ENCODE assay signal across 8 cellular contexts in the genomic region with DNA sequence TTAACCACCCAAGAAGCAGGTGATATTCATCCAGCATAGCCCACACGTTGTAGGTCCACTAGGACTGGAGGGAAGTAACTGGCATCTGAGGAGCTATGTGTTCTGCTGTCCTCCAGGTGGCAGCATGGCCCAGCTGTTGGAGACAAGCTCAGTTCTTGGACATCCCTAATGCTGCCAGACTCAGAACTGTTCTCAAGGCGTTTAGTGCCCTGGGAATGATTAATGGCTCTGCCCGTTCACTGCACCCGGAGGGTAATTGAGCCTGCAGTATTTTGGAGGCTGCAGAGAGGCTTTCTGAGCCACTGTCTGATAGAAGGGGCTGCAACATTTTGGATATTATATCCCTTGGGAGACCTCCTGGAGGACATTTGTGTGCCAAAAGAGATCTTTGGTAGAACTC.
A peak's percentile ranks its signal among the peaks of the same experiment; 100 is the strongest.
DNase-seq lines count a peak whose midpoint lies in the region; ATAC-seq and TF ChIP-seq lines count a peak whose summit lies in the region.

No MANE protein-coding gene starts in this region.

- no peaks in the 10 kb centered on the region for H3K9me3 Mint-ChIP-seq in MCF 10A (ENCODE audit: unreplicated experiment)

- no peaks in the 10 kb centered on the region for H3K4me1 Mint-ChIP-seq in MCF 10A (ENCODE audit: insufficient read depth, unreplicated experiment)

- POLR2A ChIA-PET in MCF 10A (lab: Yijun Ruan, JAX): interaction anchor here (0.6 to 1.5 kb wide), 5 partner anchors 509 to 1089 kb away, joined by 3 to 11 read pairs (median 4); no protein-coding TSS in a partner anchor

- no peak overlapping the region for H3K4me3 Mint-ChIP-seq in MCF 10A (ENCODE audit: unreplicated experiment)

- CTCF ChIA-PET in MCF 10A (lab: Yijun Ruan, JAX): interaction anchor here (0.5 to 4.9 kb wide), 47 partner anchors 9 to 1554 kb away, joined by 3 to 81 read pairs (median 4); a partner anchor contains a TSS

- intact Hi-C loops in MCF 10A (cut with micrococcal nuclease): loop anchor here (1.0 to 10.0 kb wide), 10 partner anchors 275 to 1156 kb away; a partner anchor contains a TSS

- no TSS peak for BruUV-seq in MCF 10A (replicated peaks; lab: Mats Ljungman, UMichigan)

- peak; percentile 82 for TF ChIP-seq CTCF in MCF 10A (IDR thresholded peaks at IDR 0.05; ENCODE audit: unreplicated experiment)

- DNase-seq in SIG-M5 treated with dmso at 0.1 percent for 504 hours (lab: John Stamatoyannopoulos, UW; ENCODE audit: unreplicated experiment): peak; percentile 60
- DNase-seq in SIG-M5 (lab: John Stamatoyannopoulos, UW): no peak
- DNase-seq in NCI-H1417 (lab: John Stamatoyannopoulos, UW): peak; percentile 75 to 94 (median 80)
- peak; percentile 76 for DNase-seq in MCF 10A (ENCODE audit: unreplicated experiment)
- peak; percentile 86 for DNase-seq in inferior parietal cortex (ENCODE audit: extremely low spot score)
- peak; percentile 25 to 32 (median 30) for DNase-seq in stimulated activated CD4-positive, alpha-beta T cell treated with anti-CD3 and anti-CD28 coated beads, Interleukin-12 subunit alpha, Interleukin-12 subunit beta, amount 100 ng/mL, for 48 hours (ENCODE audit: low read depth in 2 of 3, low spot score in 1 of 3)

- H3K27ac Mint-ChIP-seq in MCF 10A (ENCODE audit: low read depth, unreplicated experiment): no peak overlapping the region

- no peaks in the 10 kb centered on the region for H3K27me3 Mint-ChIP-seq in MCF 10A (ENCODE audit: insufficient read depth, unreplicated experiment)

- ATAC-seq in HG02798 (IDR thresholded peaks at IDR 0.05; ENCODE audit: poor library complexity, unreplicated experiment): peak; percentile 97
- peak; percentile 100 for ATAC-seq in SK-N-SH treated with all-trans-retinoic acid at 6 μM for 48 hours

- H3K36me3 Mint-ChIP-seq in MCF 10A (ENCODE audit: insufficient read depth, unreplicated experiment): peaks cover 6% of the 10 kb centered on the region

TF ChIP-seq in SK-N-SH treated with all-trans-retinoic acid at 6 μM for 48 hours, 23 proteins besides CTCF, POLR2A, EP300 and RAD21:
- TF ChIP-seq ZNF70 (CRISPR knock-in tag; IDR thresholded peaks at IDR 0.05): no peak
- no peak for TF ChIP-seq ZC3H10 (CRISPR knock-in tag; IDR thresholded peaks at IDR 0.05)
- TF ChIP-seq, protein P1, sequence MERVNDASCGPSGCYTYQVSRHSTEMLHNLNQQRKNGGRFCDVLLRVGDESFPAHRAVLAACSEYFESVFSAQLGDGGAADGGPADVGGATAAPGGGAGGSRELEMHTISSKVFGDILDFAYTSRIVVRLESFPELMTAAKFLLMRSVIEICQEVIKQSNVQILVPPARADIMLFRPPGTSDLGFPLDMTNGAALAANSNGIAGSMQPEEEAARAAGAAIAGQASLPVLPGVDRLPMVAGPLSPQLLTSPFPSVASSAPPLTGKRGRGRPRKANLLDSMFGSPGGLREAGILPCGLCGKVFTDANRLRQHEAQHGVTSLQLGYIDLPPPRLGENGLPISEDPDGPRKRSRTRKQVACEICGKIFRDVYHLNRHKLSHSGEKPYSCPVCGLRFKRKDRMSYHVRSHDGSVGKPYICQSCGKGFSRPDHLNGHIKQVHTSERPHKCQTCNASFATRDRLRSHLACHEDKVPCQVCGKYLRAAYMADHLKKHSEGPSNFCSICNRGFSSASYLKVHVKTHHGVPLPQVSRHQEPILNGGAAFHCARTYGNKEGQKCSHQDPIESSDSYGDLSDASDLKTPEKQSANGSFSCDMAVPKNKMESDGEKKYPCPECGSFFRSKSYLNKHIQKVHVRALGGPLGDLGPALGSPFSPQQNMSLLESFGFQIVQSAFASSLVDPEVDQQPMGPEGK (CRISPR knock-in tag; IDR thresholded peaks at IDR 0.05; ENCODE audit: borderline replicate concordance): no peak
- TF ChIP-seq ARNTL (CRISPR knock-in tag; IDR thresholded peaks at IDR 0.05; ENCODE audit: borderline replicate concordance, low read depth): no peak
- TF ChIP-seq, protein P2, sequence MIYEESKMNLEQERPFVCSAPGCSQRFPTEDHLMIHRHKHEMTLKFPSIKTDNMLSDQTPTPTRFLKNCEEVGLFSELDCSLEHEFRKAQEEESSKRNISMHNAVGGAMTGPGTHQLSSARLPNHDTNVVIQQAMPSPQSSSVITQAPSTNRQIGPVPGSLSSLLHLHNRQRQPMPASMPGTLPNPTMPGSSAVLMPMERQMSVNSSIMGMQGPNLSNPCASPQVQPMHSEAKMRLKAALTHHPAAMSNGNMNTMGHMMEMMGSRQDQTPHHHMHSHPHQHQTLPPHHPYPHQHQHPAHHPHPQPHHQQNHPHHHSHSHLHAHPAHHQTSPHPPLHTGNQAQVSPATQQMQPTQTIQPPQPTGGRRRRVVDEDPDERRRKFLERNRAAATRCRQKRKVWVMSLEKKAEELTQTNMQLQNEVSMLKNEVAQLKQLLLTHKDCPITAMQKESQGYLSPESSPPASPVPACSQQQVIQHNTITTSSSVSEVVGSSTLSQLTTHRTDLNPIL (CRISPR knock-in tag; IDR thresholded peaks at IDR 0.05; ENCODE audit: low read depth): no peak
- TF ChIP-seq OSR1 (CRISPR knock-in tag; IDR thresholded peaks at IDR 0.05): no peak
- TF ChIP-seq ZFP30 (CRISPR knock-in tag; IDR thresholded peaks at IDR 0.05): no peak
- TF ChIP-seq, protein P3, sequence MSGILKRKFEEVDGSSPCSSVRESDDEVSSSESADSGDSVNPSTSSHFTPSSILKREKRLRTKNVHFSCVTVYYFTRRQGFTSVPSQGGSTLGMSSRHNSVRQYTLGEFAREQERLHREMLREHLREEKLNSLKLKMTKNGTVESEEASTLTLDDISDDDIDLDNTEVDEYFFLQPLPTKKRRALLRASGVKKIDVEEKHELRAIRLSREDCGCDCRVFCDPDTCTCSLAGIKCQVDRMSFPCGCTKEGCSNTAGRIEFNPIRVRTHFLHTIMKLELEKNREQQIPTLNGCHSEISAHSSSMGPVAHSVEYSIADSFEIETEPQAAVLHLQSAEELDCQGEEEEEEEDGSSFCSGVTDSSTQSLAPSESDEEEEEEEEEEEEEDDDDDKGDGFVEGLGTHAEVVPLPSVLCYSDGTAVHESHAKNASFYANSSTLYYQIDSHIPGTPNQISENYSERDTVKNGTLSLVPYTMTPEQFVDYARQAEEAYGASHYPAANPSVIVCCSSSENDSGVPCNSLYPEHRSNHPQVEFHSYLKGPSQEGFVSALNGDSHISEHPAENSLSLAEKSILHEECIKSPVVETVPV (CRISPR knock-in tag; IDR thresholded peaks at IDR 0.05): no peak
- TF ChIP-seq, protein P4, sequence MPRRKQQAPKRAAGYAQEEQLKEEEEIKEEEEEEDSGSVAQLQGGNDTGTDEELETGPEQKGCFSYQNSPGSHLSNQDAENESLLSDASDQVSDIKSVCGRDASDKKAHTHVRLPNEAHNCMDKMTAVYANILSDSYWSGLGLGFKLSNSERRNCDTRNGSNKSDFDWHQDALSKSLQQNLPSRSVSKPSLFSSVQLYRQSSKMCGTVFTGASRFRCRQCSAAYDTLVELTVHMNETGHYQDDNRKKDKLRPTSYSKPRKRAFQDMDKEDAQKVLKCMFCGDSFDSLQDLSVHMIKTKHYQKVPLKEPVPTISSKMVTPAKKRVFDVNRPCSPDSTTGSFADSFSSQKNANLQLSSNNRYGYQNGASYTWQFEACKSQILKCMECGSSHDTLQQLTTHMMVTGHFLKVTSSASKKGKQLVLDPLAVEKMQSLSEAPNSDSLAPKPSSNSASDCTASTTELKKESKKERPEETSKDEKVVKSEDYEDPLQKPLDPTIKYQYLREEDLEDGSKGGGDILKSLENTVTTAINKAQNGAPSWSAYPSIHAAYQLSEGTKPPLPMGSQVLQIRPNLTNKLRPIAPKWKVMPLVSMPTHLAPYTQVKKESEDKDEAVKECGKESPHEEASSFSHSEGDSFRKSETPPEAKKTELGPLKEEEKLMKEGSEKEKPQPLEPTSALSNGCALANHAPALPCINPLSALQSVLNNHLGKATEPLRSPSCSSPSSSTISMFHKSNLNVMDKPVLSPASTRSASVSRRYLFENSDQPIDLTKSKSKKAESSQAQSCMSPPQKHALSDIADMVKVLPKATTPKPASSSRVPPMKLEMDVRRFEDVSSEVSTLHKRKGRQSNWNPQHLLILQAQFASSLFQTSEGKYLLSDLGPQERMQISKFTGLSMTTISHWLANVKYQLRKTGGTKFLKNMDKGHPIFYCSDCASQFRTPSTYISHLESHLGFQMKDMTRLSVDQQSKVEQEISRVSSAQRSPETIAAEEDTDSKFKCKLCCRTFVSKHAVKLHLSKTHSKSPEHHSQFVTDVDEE (CRISPR knock-in tag; IDR thresholded peaks at IDR 0.05): peak; percentile 25; the same call in 1 of the 2 replicates
- no peak for TF ChIP-seq CSDC2 (CRISPR knock-in tag; IDR thresholded peaks at IDR 0.05)
- TF ChIP-seq SNAI2 (CRISPR knock-in tag; IDR thresholded peaks at IDR 0.05): no peak
- TF ChIP-seq PPARA (CRISPR knock-in tag; IDR thresholded peaks at IDR 0.05; ENCODE audit: borderline replicate concordance): no peak
- TF ChIP-seq ISL1 (CRISPR knock-in tag; IDR thresholded peaks at IDR 0.05): peak; percentile 30; the same call in 1 of the 2 replicates
- TF ChIP-seq ESRRG (CRISPR knock-in tag; IDR thresholded peaks at IDR 0.05): no peak
